ENCODE assay signal across 10 cellular contexts in genomic region chr10:76902949-76903348, GRCh38.
DNase-seq lines count a peak whose midpoint lies in the region; ATAC-seq lines count a peak whose summit lies in the region.
"Had no signal": no experiment of that assay in that cellular context is flagged by ENCODE, and none has a peak within 500 bp of the region (broad histone marks: within the 10 kb centered on the region; RNA-seq: fewer than 3 reads in every experiment).

No MANE protein-coding gene starts in this region.

- no peak overlapping the region for H3K4me3 ChIP-seq in NT2/D1 (ENCODE audit: insufficient read length, low read depth)

- H3K4me1 ChIP-seq in NT2/D1 (ENCODE audit: insufficient read depth, insufficient read length) = no peaks in the 10 kb centered on the region

- no peaks in the 10 kb centered on the region for H3K27me3 Mint-ChIP-seq in activated naive CD8-positive, alpha-beta T cell treated with anti-CD3 and anti-CD28 coated beads, Interleukin-2, amount 50 U/mL, for 24 hours
- H3K27me3 Mint-ChIP-seq in activated naive CD8-positive, alpha-beta T cell treated with anti-CD3 and anti-CD28 coated beads for 36 hours = no peaks in the 10 kb centered on the region
- H3K27me3 Mint-ChIP-seq: stimulated activated naive CD8-positive, alpha-beta T cell treated with anti-CD3 and anti-CD28 coated beads, Interleukin-15, Interleukin-2, amounts not matched to agents 100 ng/mL and 50 ng/mL, for 24 hours had no signal

- no peaks in the 10 kb centered on the region for H3K27me3 ChIP-seq in NT2/D1 (ENCODE audit: insufficient read depth, insufficient read length)

- H3K36me3 Mint-ChIP-seq in activated naive CD8-positive, alpha-beta T cell treated with anti-CD3 and anti-CD28 coated beads, Interleukin-2, amount 50 U/mL, for 24 hours (ENCODE audit: low read depth) = no peaks in the 10 kb centered on the region
- no peaks in the 10 kb centered on the region for H3K36me3 Mint-ChIP-seq in activated naive CD8-positive, alpha-beta T cell treated with anti-CD3 and anti-CD28 coated beads for 36 hours
- H3K36me3 Mint-ChIP-seq: mesothelial cell of epicardium had no signal

- no peak for ATAC-seq in activated naive CD8-positive, alpha-beta T cell treated with anti-CD3 and anti-CD28 coated beads, Interleukin-2, amount 50 U/mL, for 24 hours
- ATAC-seq in Right ventricle myocardium superior (ENCODE audit: poor library complexity) = peak; percentile 86
- ATAC-seq in HG03521 (IDR thresholded peaks at IDR 0.05; ENCODE audit: unreplicated experiment) = no peak
- ATAC-seq in GM19463 (IDR thresholded peaks at IDR 0.05; ENCODE audit: unreplicated experiment) = no peak
- ATAC-seq in HG03039 (IDR thresholded peaks at IDR 0.05; ENCODE audit: unreplicated experiment) = no peak

- DNase-seq in activated naive CD8-positive, alpha-beta T cell treated with anti-CD3 and anti-CD28 coated beads, Interleukin-2, amount 50 U/mL, for 24 hours = peak; percentile 3
- DNase-seq in activated naive CD8-positive, alpha-beta T cell treated with anti-CD3 and anti-CD28 coated beads for 36 hours = no peak
- DNase-seq in NT2/D1 (ENCODE audit: low read depth, low spot score) = peak; percentile 32
- DNase-seq in Right ventricle myocardium superior = peak; percentile 83
- peak; percentile 51 for DNase-seq in ureter (ENCODE audit: low spot score)

- H3K9me3 Mint-ChIP-seq in activated naive CD8-positive, alpha-beta T cell treated with anti-CD3 and anti-CD28 coated beads, Interleukin-2, amount 50 U/mL, for 24 hours = no peaks in the 10 kb centered on the region
- no peaks in the 10 kb centered on the region for H3K9me3 Mint-ChIP-seq in activated naive CD8-positive, alpha-beta T cell treated with anti-CD3 and anti-CD28 coated beads for 36 hours
- H3K9me3 Mint-ChIP-seq: stimulated activated naive CD8-positive, alpha-beta T cell treated with anti-CD3 and anti-CD28 coated beads, Interleukin-15, Interleukin-2, amounts not matched to agents 100 ng/mL and 50 ng/mL, for 24 hours had no signal

- intact Hi-C loops in Right ventricle myocardium superior (cut with DNase I) = no loop called here

- H3K4me1 Mint-ChIP-seq in activated naive CD8-positive, alpha-beta T cell treated with anti-CD3 and anti-CD28 coated beads, Interleukin-2, amount 50 U/mL, for 24 hours = no peaks in the 10 kb centered on the region
- H3K4me1 Mint-ChIP-seq in activated naive CD8-positive, alpha-beta T cell treated with anti-CD3 and anti-CD28 coated beads for 36 hours = no peaks in the 10 kb centered on the region
- H3K4me1 Mint-ChIP-seq: mesothelial cell of epicardium had no signal

- no peaks in the 10 kb centered on the region for H3K36me3 ChIP-seq in NT2/D1 (ENCODE audit: insufficient read depth, insufficient read length, low read length)

- H3K4me3 Mint-ChIP-seq in activated naive CD8-positive, alpha-beta T cell treated with anti-CD3 and anti-CD28 coated beads, Interleukin-2, amount 50 U/mL, for 24 hours = no peak overlapping the region
- H3K4me3 Mint-ChIP-seq in activated naive CD8-positive, alpha-beta T cell treated with anti-CD3 and anti-CD28 coated beads for 36 hours = no peak overlapping the region
- H3K4me3 Mint-ChIP-seq: mesothelial cell of epicardium; stimulated activated naive CD8-positive, alpha-beta T cell treated with anti-CD3 and anti-CD28 coated beads, Interleukin-15, Interleukin-2, amounts not matched to agents 100 ng/mL and 50 ng/mL, for 24 hours had no signal

- H3K9ac ChIP-seq in NT2/D1 (ENCODE audit: insufficient read length, low read depth) = no peak overlapping the region

- H3K27ac Mint-ChIP-seq in activated naive CD8-positive, alpha-beta T cell treated with anti-CD3 and anti-CD28 coated beads, Interleukin-2, amount 50 U/mL, for 24 hours = no peak overlapping the region
- no peak overlapping the region for H3K27ac Mint-ChIP-seq in activated naive CD8-positive, alpha-beta T cell treated with anti-CD3 and anti-CD28 coated beads for 36 hours
- H3K27ac Mint-ChIP-seq: mesothelial cell of epicardium; stimulated activated naive CD8-positive, alpha-beta T cell treated with anti-CD3 and anti-CD28 coated beads, Interleukin-15, Interleukin-2, amounts not matched to agents 100 ng/mL and 50 ng/mL, for 24 hours had no signal

- H3K9me3 ChIP-seq in NT2/D1 (ENCODE audit: insufficient read depth, low read length) = no peaks in the 10 kb centered on the region
